9 cellular contexts compared by ENCODE assay signal in genomic region chr20:44187763-44188709, GRCh38. TPM values are rescaled to one million over a fixed set of nuclear protein-coding genes. Genes with fewer than 3 reads are reported as not detected.
DNase-seq lines count a peak whose midpoint lies in the region; ATAC-seq and TF ChIP-seq lines count a peak whose summit lies in the region.
"Had no signal": no experiment of that assay in that cellular context is flagged by ENCODE, and none has a peak within 500 bp of the region (broad histone marks: within the 10 kb centered on the region; RNA-seq: fewer than 3 reads in every experiment).

No MANE protein-coding gene starts in this region.

- CTCF ChIA-PET in GM10248 (lab: Yijun Ruan, JAX): interaction anchor here (1.0 to 7.0 kb wide), 13 partner anchors 7 to 739 kb away, joined by 3 to 205 read pairs (median 4); partner anchors contain the start of gene FITM2

- H3K36me3 ChIP-seq in GM23338 (ENCODE audit: insufficient read depth): no peaks in the 10 kb centered on the region
- no peaks in the 10 kb centered on the region for H3K36me3 ChIP-seq in gastrocnemius medialis

- intact Hi-C loops in left ventricle myocardium superior (cut with micrococcal nuclease): loop anchor here (5.0 kb wide), 1 partner anchor 66 kb away; no protein-coding TSS in a partner anchor
- intact Hi-C loops in gastrocnemius medialis (cut with DNase I; ENCODE audit: low total_unique reads): loop anchor here (2.0 kb wide), 1 partner anchor 23 kb away; the partner anchor contains the start of gene OSER1

- peak overlapping the region; percentile 97 for H2AFZ ChIP-seq in GM23338

- no peak for DNase-seq in GM23338 (ENCODE audit: low spot score)
- peak; percentile 53 for DNase-seq in left ventricle myocardium superior
- DNase-seq in gastrocnemius medialis: peak in 1 of 2 donors; percentile 54
- no peak for DNase-seq in cerebellar nuclear complex (lab: John Stamatoyannopoulos, UW)
- no peak for DNase-seq in GM10248 (ENCODE audit: extremely low spot score)
- DNase-seq: central memory CD4-positive, alpha-beta T cell had no signal

- TF ChIP-seq POLR2A in gastrocnemius medialis (IDR thresholded peaks at IDR 0.05): no peak

- H3K4me1 ChIP-seq in GM23338 (ENCODE audit: insufficient read depth) (peaks cover 6% of the 10 kb centered on the region; the same call in 1 of the 2 replicates), gastrocnemius medialis (peaks cover 48 to 56% of the 10 kb centered on the region in 2 donors)

- H3K27me3 ChIP-seq in GM23338 (ENCODE audit: insufficient read depth) (peaks cover 4% of the 10 kb centered on the region; the same call in 1 of the 2 replicates), gastrocnemius medialis (no peaks in the 10 kb centered on the region)

- peak overlapping the region; percentile 78 for H3K4me3 ChIP-seq in GM23338
- peak overlapping the region; percentile 62 for H3K4me3 ChIP-seq in WI38 (ENCODE audit: low read depth, low read length)
- peak overlapping the region; percentile 70 to 77 (median 73) for H3K4me3 ChIP-seq in gastrocnemius medialis

- POLR2A ChIA-PET in GM10248 (lab: Yijun Ruan, JAX): no interaction called here

- in situ Hi-C loops in gastrocnemius medialis (cut with MboI; ENCODE audit: low sequenced_read_pairs in 4 of 4): loop anchor here in 2 of 4 donors (5.0 to 25.0 kb wide), 2 partner anchors 71 to 1149 kb away; partner anchors contain the start of gene SDC4 (in 1 of the 2)

- no peaks in the 10 kb centered on the region for H3K9me2 ChIP-seq in GM23338 (ENCODE audit: insufficient read depth)

- no peaks in the 10 kb centered on the region for H3K9me3 Mint-ChIP-seq in GM23338

- no peaks in the 10 kb centered on the region for H3K79me2 ChIP-seq in GM23338 (replicated peaks; ENCODE audit: insufficient read depth)

- peaks cover 3% of the 10 kb centered on the region for H3K27me3 Mint-ChIP-seq in GM23338 (ENCODE audit: insufficient read depth, low read depth, poor library complexity)

- no peak for TF ChIP-seq CTCF in GM23338 (conservative IDR thresholded peaks at IDR 0.05; ENCODE audit: low read depth in 2 of 2)
- TF ChIP-seq CTCF in WI38 (IDR thresholded peaks at IDR 0.05; ENCODE audit: low read depth, low read length): no peak
- no peak for TF ChIP-seq CTCF in gastrocnemius medialis (IDR thresholded peaks at IDR 0.05 in 4 of 5, conservative IDR thresholded peaks at IDR 0.05 in 1 of 5)
- TF ChIP-seq CTCF in GM10248 (IDR thresholded peaks at IDR 0.05; ENCODE audit: control extremely low read depth, extremely low read depth, low read depth, missing control alignments): no peak

- peaks cover 16% of the 10 kb centered on the region; the same call in 2 of the 3 replicates for H3K4me1 Mint-ChIP-seq in GM23338

- no peak overlapping the region for H3K27ac Mint-ChIP-seq in GM23338

- H3K36me3 Mint-ChIP-seq in GM23338 (ENCODE audit: low read depth): no peaks in the 10 kb centered on the region

- H4K20me1 ChIP-seq in GM23338 (replicated peaks; ENCODE audit: insufficient read depth): no peaks in the 10 kb centered on the region

- H3K27ac ChIP-seq in GM23338 (ENCODE audit: low read depth) (no peak overlapping the region), gastrocnemius medialis (peak overlapping the region; percentile 92 to 98 (median 96))

- ATAC-seq in GM23338: peak; percentile 23
- ATAC-seq in left ventricle myocardium superior: peak; percentile 46
- peak; percentile 29 to 30 for ATAC-seq in gastrocnemius medialis
- no peak for ATAC-seq in HG03571 (IDR thresholded peaks at IDR 0.05; ENCODE audit: unreplicated experiment)
- ATAC-seq in HG02642 (IDR thresholded peaks at IDR 0.05; ENCODE audit: poor library complexity, unreplicated experiment): no peak

- no peaks in the 10 kb centered on the region for H3F3A ChIP-seq in GM23338 (replicated peaks; ENCODE audit: low read depth)

- H3K9me3 ChIP-seq in gastrocnemius medialis: no peaks in the 10 kb centered on the region

- H3K4me3 Mint-ChIP-seq in GM23338: peak overlapping the region; percentile 74

- H3K4me2 ChIP-seq in GM23338: peak overlapping the region; percentile 94

TF ChIP-seq in GM23338, 12 proteins besides CTCF, POLR2A, EP300 and RAD21 (continues in another document):
- TF ChIP-seq ZNF331 (CRISPR knock-in tag; IDR thresholded peaks at IDR 0.05; ENCODE audit: low read depth) (no peak), EZH2phosphoT487 (IDR thresholded peaks at IDR 0.05; ENCODE audit: unreplicated experiment) (no peak), CREB1 (CRISPR knock-in tag; IDR thresholded peaks at IDR 0.05; ENCODE audit: low read depth) (no peak), JUNB (IDR thresholded peaks at IDR 0.05; ENCODE audit: unreplicated experiment) (no peak), POLR2AphosphoS5 (IDR thresholded peaks at IDR 0.05; ENCODE audit: low read depth) (no peak), REST (IDR thresholded peaks at IDR 0.05; ENCODE audit: unreplicated experiment) (no peak), ZNF114 (CRISPR knock-in tag; IDR thresholded peaks at IDR 0.05) (no peak), NANOG (IDR thresholded peaks at IDR 0.05; ENCODE audit: borderline replicate concordance) (no peak), ETS1 (IDR thresholded peaks at IDR 0.05) (no peak), EZH2 (IDR thresholded peaks at IDR 0.05; ENCODE audit: low read depth, unreplicated experiment) (no peak)

RNA-seq across cellular contexts. Expression of gene JPH2, which starts 1.0 kb away (rescaled TPM):
- 0.78 and 1.1 TPM in 2 replicates for total RNA-seq in GM23338 (2014; rRNA removed; shearing (Covaris generic))
- polyA plus RNA-seq in GM23338 (2016; fragmentation: Nextera tagmentation; extraction: Ambion mirVana): 0.16 and 0.43 TPM in 2 replicates
- total RNA-seq in left ventricle myocardium superior: 182 TPM
- total RNA-seq in gastrocnemius medialis: 10 to 100 TPM; 18.3 to 86.6 (median 38.0) TPM

RNA-seq across cellular contexts. Expression of gene OSER1, which starts 22.5 kb away (rescaled TPM):
- total RNA-seq in GM23338 (2014; rRNA removed; shearing (Covaris generic)): 31.1 and 32.4 TPM in 2 replicates
- polyA plus RNA-seq in GM23338 (2016; fragmentation: Nextera tagmentation; extraction: Ambion mirVana): 22.1 and 25.2 TPM in 2 replicates
- total RNA-seq in left ventricle myocardium superior (35.2 TPM), gastrocnemius medialis (100 to 1,000 TPM in 1 of 4 donors, 10 to 100 TPM in 3; 73.0 to 114 (median 94.5) TPM)

RNA-seq across cellular contexts. Expression of gene GDAP1L1, which starts 59.1 kb away (rescaled TPM):
- total RNA-seq in GM23338 (2014; rRNA removed; shearing (Covaris generic)): 6.9 and 11.2 TPM in 2 replicates
- polyA plus RNA-seq in GM23338 (2016; fragmentation: Nextera tagmentation; extraction: Ambion mirVana): 4.5 and 5.9 TPM in 2 replicates
- total RNA-seq in left ventricle myocardium superior: 0.42 TPM
- total RNA-seq in gastrocnemius medialis: not detected

Comparison
In these comparisons a context has a peak if more than half of its experiments do, and no peak if none do; other contexts are left out.
1. ATAC-seq: peak in GM23338 (single experiment), left ventricle myocardium superior (single experiment) and gastrocnemius medialis (2 of 2); none in HG03571 (single experiment) and HG02642 (single experiment).
2. Peak in every context shown above with its lines, with median percentiles within 50 percentile points of each other: H3K4me3 ChIP-seq.